Comparison of ENCODE assay signal across 1 cellular context in genomic region chr2:101442667-101443061, GRCh38.
TF ChIP-seq lines count a peak whose summit lies in the region.

No MANE protein-coding gene starts in this region.

TF ChIP-seq in GM23338, 12 proteins besides CTCF, POLR2A, EP300 and RAD21 (continued from another document):
- peak; percentile 77 for TF ChIP-seq ZNF462 (CRISPR knock-in tag; IDR thresholded peaks at IDR 0.05)
